In genomic region chr17:79953335-79953734, GRCh38 we compare ENCODE assay signal across 22 cellular contexts.
"Had no signal": no experiment of that assay in that cellular context is flagged by ENCODE, and none has a peak within 500 bp of the region (broad histone marks: within the 10 kb centered on the region; RNA-seq: fewer than 3 reads in every experiment).

No MANE protein-coding gene starts in this region.

- H3K4me3 ChIP-seq: heart left ventricle, psoas muscle, testis had no signal

- H3K9me3 ChIP-seq: heart left ventricle, psoas muscle, testis had no signal

- FAIRE-seq: bronchial epithelial cell, endometrium, islet of Langerhans, TTC549 had no signal

- H3K27ac ChIP-seq: heart left ventricle, psoas muscle had no signal

- H3K4me1 ChIP-seq: psoas muscle had no signal

- H3K27me3 ChIP-seq: heart left ventricle, testis had no signal

- DNase-seq: activated CD4-positive, alpha-beta T cell treated with anti-CD3 and anti-CD28 coated beads for 1 hour; activated CD4-positive, alpha-beta T cell treated with anti-CD3 and anti-CD28 coated beads, Interleukin-2, amount 50 U/mL, for 1 hour; activated CD8-positive, alpha-beta memory T cell treated with anti-CD3 and anti-CD28 coated beads for 24 hours; activated CD8-positive, alpha-beta memory T cell treated with anti-CD3 and anti-CD28 coated beads, Interleukin-2, amount 50 U/mL, for 4 hours; activated naive CD4-positive, alpha-beta T cell treated with anti-CD3 and anti-CD28 coated beads for 36 hours; activated naive CD8-positive, alpha-beta T cell treated with anti-CD3 and anti-CD28 coated beads, Interleukin-2, amount 10 ng/mL, durations not matched to agents 7 days and 5 days; amniotic stem cell; cortex of kidney; left cardiac atrium; midbrain; natural killer cell; stimulated activated CD4-positive, alpha-beta T cell treated with anti-CD3 and anti-CD28 coated beads, Interleukin-1b, Interleukin-23, amount 100 ng/mL, for 48 hours; T-helper 1 cell; testis; trophoblast cell had no signal

- ATAC-seq: heart left ventricle; natural killer cell; psoas muscle; stimulated activated memory B cell treated with anti-CD40 and anti-IgM and Interleukin-4, amounts not matched to agents 10 μg/mL and 1 μg/mL and 100 μg/mL, for 72 hours had no signal
